Comparison of ENCODE assay signal across 11 cellular contexts in the genomic region with DNA sequence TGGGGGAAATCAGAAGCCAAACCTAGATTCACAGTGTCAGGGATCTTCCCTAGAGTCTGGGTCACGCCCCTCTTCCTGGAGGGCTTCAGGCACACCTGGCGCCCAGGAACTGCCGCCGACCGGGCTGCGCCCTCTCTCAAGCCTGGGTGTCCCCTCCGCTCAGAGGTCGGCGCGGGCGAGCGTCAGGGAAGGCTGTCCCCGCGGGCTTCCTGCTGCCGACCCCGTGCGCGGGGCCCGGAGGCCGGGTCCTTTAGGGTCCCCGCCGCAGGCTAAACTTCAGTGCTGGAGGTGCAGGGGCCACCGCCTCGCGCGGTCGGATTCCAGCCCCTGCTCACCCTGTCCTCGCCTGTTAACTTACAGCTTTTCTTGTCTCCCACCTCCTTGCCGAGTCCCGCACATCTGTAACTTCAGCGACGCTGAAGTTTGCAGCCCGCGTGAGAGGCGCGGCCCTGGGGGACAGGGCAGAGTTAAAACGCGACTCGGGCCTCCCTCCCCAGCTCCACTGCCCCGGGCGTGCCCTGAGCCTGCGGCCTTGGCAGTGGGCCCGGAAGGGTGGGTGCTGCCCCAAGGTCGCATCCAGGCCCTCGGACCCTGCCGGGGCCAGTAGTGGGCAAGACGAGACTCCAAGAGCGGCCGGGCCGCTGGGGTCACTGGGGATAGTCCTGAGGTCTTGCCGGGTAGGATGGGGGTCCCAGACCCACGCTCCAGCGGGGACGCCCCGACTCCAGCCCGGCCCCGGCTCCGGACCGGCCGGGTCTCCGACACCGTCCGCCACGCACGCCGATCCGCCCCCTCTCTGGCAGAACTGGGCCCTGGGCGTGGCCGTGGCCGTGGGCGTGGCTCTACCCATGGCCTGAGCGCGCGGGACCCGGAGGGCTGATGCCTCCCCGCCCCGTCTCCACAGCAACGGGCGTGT.
"Had no signal": no experiment of that assay in that cellular context is flagged by ENCODE, and none has a peak within 500 bp of the region (broad histone marks: within the 10 kb centered on the region; RNA-seq: fewer than 3 reads in every experiment).

No MANE protein-coding gene starts in this region.

- H3K36me3 ChIP-seq: esophagus squamous epithelium, uterus had no signal

- H3K9me3 ChIP-seq: uterus had no signal

- H2AFZ ChIP-seq: hepatocyte had no signal

- H3K4me1 ChIP-seq: esophagus squamous epithelium, uterus had no signal

- H3K27ac ChIP-seq: esophagus squamous epithelium, hepatocyte, uterus had no signal

- H3K4me2 ChIP-seq: hepatocyte had no signal

- H3K4me3 ChIP-seq: esophagus squamous epithelium, hepatocyte, uterus had no signal

- H3K79me2 ChIP-seq: hepatocyte had no signal

- ATAC-seq: stimulated activated naive CD8-positive, alpha-beta T cell treated with anti-CD3 and anti-CD28 coated beads, Interleukin-15, Interleukin-2, amounts not matched to agents 100 U/mL and 50 U/mL, for 24 hours had no signal

- DNase-seq: esophagus squamous epithelium; foreskin fibroblast; mesendoderm; naive B cell; nephron progenitor cell; small intestine; stimulated activated CD4-positive, alpha-beta T cell treated with anti-CD3 and anti-CD28 coated beads, Interleukin-2, amount 100 ng/mL, for 48 hours; stimulated activated naive CD8-positive, alpha-beta T cell treated with anti-CD3 and anti-CD28 coated beads, Interleukin-15, Interleukin-2, amounts not matched to agents 100 U/mL and 50 U/mL, for 24 hours; trophoblast cell had no signal

- H3K27me3 ChIP-seq: esophagus squamous epithelium, hepatocyte, uterus had no signal
